In genomic region chr4:151688003-151688784, GRCh38 we compare ENCODE assay signal across 14 cellular contexts.
DNase-seq lines count a peak whose midpoint lies in the region; ATAC-seq, FAIRE-seq and TF ChIP-seq lines count a peak whose summit lies in the region.
"Had no signal": no experiment of that assay in that cellular context is flagged by ENCODE, and none has a peak within 500 bp of the region (broad histone marks: within the 10 kb centered on the region; RNA-seq: fewer than 3 reads in every experiment).

No MANE protein-coding gene starts in this region.

- no peaks in the 10 kb centered on the region for H3K9me3 Mint-ChIP-seq in HFFc6
- H3K9me3 Mint-ChIP-seq in activated T-helper 1 cell treated with anti-CD3 and anti-CD28 coated beads, Interleukin-12 subunit alpha, Interleukin-12 subunit beta, Interleukin-2, Interleukin-4 antibody, amounts not matched to agents 30 ng/mL and 10 ng/mL and 1 ng/mL, durations not matched to agents 14 hours and 24 hours and 36 hours = no peaks in the 10 kb centered on the region
- H3K9me3 Mint-ChIP-seq: CD14-positive monocyte had no signal

- H3K4me1 Mint-ChIP-seq in HFFc6 (ENCODE audit: low read depth) = peaks cover 62% of the 10 kb centered on the region
- H3K4me1 Mint-ChIP-seq in activated T-helper 1 cell treated with anti-CD3 and anti-CD28 coated beads, Interleukin-12 subunit alpha, Interleukin-12 subunit beta, Interleukin-2, Interleukin-4 antibody, amounts not matched to agents 30 ng/mL and 10 ng/mL and 1 ng/mL, durations not matched to agents 14 hours and 24 hours and 36 hours (ENCODE audit: low read depth) = no peaks in the 10 kb centered on the region

- peak overlapping the region; percentile 87 for H3K27ac Mint-ChIP-seq in HFFc6
- H3K27ac Mint-ChIP-seq in activated T-helper 1 cell treated with anti-CD3 and anti-CD28 coated beads, Interleukin-12 subunit alpha, Interleukin-12 subunit beta, Interleukin-2, Interleukin-4 antibody, amounts not matched to agents 30 ng/mL and 10 ng/mL and 1 ng/mL, durations not matched to agents 14 hours and 24 hours and 36 hours = no peak overlapping the region

- TF ChIP-seq CTCF in HFFc6 (IDR thresholded peaks at IDR 0.05) (no peak), dorsolateral prefrontal cortex (IDR thresholded peaks at IDR 0.05 in 54 of 56, conservative IDR thresholded peaks at IDR 0.05 in 2 of 56; ENCODE audit: low read depth in 1 of 56, partially characterized antibody in 56 of 56) (no peak), gastrocnemius medialis (IDR thresholded peaks at IDR 0.05 in 4 of 5, conservative IDR thresholded peaks at IDR 0.05 in 1 of 5) (no peak)

- H3K36me3 ChIP-seq in gastrocnemius medialis = no peaks in the 10 kb centered on the region
- H3K36me3 ChIP-seq: colonic mucosa had no signal

- no peaks in the 10 kb centered on the region; the same call in 1 of the 2 replicates for H3K27me3 Mint-ChIP-seq in HFFc6 (ENCODE audit: insufficient read depth)
- H3K27me3 Mint-ChIP-seq in activated T-helper 1 cell treated with anti-CD3 and anti-CD28 coated beads, Interleukin-12 subunit alpha, Interleukin-12 subunit beta, Interleukin-2, Interleukin-4 antibody, amounts not matched to agents 30 ng/mL and 10 ng/mL and 1 ng/mL, durations not matched to agents 14 hours and 24 hours and 36 hours (ENCODE audit: insufficient read depth) = no peaks in the 10 kb centered on the region

- TF ChIP-seq POLR2A in gastrocnemius medialis (IDR thresholded peaks at IDR 0.05) (no peak), H54 (IDR thresholded peaks at IDR 0.05; ENCODE audit: low read depth, low read length) (no peak)

- H3K27ac ChIP-seq in dorsolateral prefrontal cortex = peak overlapping the region in 54 of 59 donors; percentile 4 to 87 (median 69)
- H3K27ac ChIP-seq in gastrocnemius medialis = peak overlapping the region; percentile 49 to 92 (median 60)
- H3K27ac ChIP-seq: colonic mucosa had no signal

- ATAC-seq in gastrocnemius medialis (no peak), HG02798 (IDR thresholded peaks at IDR 0.05; ENCODE audit: poor library complexity, unreplicated experiment) (no peak), GM21367 (IDR thresholded peaks at IDR 0.05; ENCODE audit: unreplicated experiment) (no peak)

- in situ Hi-C loops in gastrocnemius medialis (cut with MboI; ENCODE audit: low sequenced_read_pairs in 4 of 4) = no loop called here

- H3K9me3 ChIP-seq in gastrocnemius medialis = no peaks in the 10 kb centered on the region
- H3K9me3 ChIP-seq: colonic mucosa had no signal

- peak overlapping the region; percentile 57 for H3K4me3 Mint-ChIP-seq in HFFc6
- H3K4me3 Mint-ChIP-seq in activated T-helper 1 cell treated with anti-CD3 and anti-CD28 coated beads, Interleukin-12 subunit alpha, Interleukin-12 subunit beta, Interleukin-2, Interleukin-4 antibody, amounts not matched to agents 30 ng/mL and 10 ng/mL and 1 ng/mL, durations not matched to agents 14 hours and 24 hours and 36 hours = no peak overlapping the region
- H3K4me3 Mint-ChIP-seq: CD14-positive monocyte had no signal

- FAIRE-seq in H54 (lab: Jason Lieb, UNC) = no peak
- FAIRE-seq: frontal cortex had no signal

- H3K27me3 ChIP-seq in dorsolateral prefrontal cortex = no peaks in the 10 kb centered on the region
- H3K27me3 ChIP-seq in gastrocnemius medialis = no peaks in the 10 kb centered on the region
- H3K27me3 ChIP-seq: colonic mucosa had no signal

- DNase-seq in HFFc6 = peak; percentile 71
- no peak for DNase-seq in dorsolateral prefrontal cortex
- peak; percentile 42 for DNase-seq in iris pigment epithelial cell (ENCODE audit: low read depth)
- no peak for DNase-seq in gastrocnemius medialis
- DNase-seq in activated T-helper 1 cell treated with anti-CD3 and anti-CD28 coated beads, Interleukin-12 subunit alpha, Interleukin-12 subunit beta, Interleukin-2, Interleukin-4 antibody, amounts not matched to agents 30 ng/mL and 10 ng/mL and 1 ng/mL, durations not matched to agents 14 hours and 24 hours and 36 hours (ENCODE audit: low spot score) = no peak
- DNase-seq in H54 (ENCODE audit: insufficient read length, low spot score) = no peak
- DNase-seq: activated CD4-positive, alpha-beta T cell treated with anti-CD3 and anti-CD28 coated beads, Interleukin-2, amount 50 U/mL, for 48 hours; activated effector memory CD4-positive, alpha-beta T cell treated with anti-CD3 and anti-CD28 coated beads, Interleukin-2, amount 50 U/mL, for 16 hours; colonic mucosa; Kasumi-1 had no signal

- H3K36me3 Mint-ChIP-seq in HFFc6 (ENCODE audit: low read depth) = peaks cover 8% of the 10 kb centered on the region
- H3K36me3 Mint-ChIP-seq in activated T-helper 1 cell treated with anti-CD3 and anti-CD28 coated beads, Interleukin-12 subunit alpha, Interleukin-12 subunit beta, Interleukin-2, Interleukin-4 antibody, amounts not matched to agents 30 ng/mL and 10 ng/mL and 1 ng/mL, durations not matched to agents 14 hours and 24 hours and 36 hours (ENCODE audit: low read depth) = peaks cover 2% of the 10 kb centered on the region

- peak overlapping the region in 1 of 59 donors; percentile 6 for H3K4me3 ChIP-seq in dorsolateral prefrontal cortex
- H3K4me3 ChIP-seq in gastrocnemius medialis = no peak overlapping the region
- H3K4me3 ChIP-seq: colonic mucosa had no signal

- peaks cover 67 to 70% of the 10 kb centered on the region in 2 donors for H3K4me1 ChIP-seq in gastrocnemius medialis
- H3K4me1 ChIP-seq: colonic mucosa had no signal

- intact Hi-C loops in dorsolateral prefrontal cortex (cut with DNase I) (no loop called here), gastrocnemius medialis (cut with DNase I; ENCODE audit: low total_unique reads) (no loop called here)
- intact Hi-C loops in activated T-helper 1 cell treated with anti-CD3 and anti-CD28 coated beads, Interleukin-12 subunit alpha, Interleukin-12 subunit beta, Interleukin-2, Interleukin-4 antibody, amounts not matched to agents 30 ng/mL and 10 ng/mL and 1 ng/mL, durations not matched to agents 14 hours and 24 hours and 36 hours (cut with micrococcal nuclease) = no loop called here

Comparison
In these comparisons a context has a peak if more than half of its experiments do, and no peak if none do; other contexts are left out.
1. DNase-seq: peak in HFFc6 (single experiment) and iris pigment epithelial cell (single experiment); none in dorsolateral prefrontal cortex (0 of 10), gastrocnemius medialis (0 of 2), activated T-helper 1 cell treated with anti-CD3 and anti-CD28 coated beads, Interleukin-12 subunit alpha, Interleukin-12 subunit beta, Interleukin-2, Interleukin-4 antibody, amounts not matched to agents 30 ng/mL and 10 ng/mL and 1 ng/mL, durations not matched to agents 14 hours and 24 hours and 36 hours (single experiment) and H54 (single experiment).